Comparison of ENCODE assay signal across 8 cellular contexts in genomic region chr11:118618115-118618990, GRCh38. TPM values are rescaled to one million over a fixed set of nuclear protein-coding genes. Genes with fewer than 3 reads are reported as not detected.
DNase-seq lines count a peak whose midpoint lies in the region; ATAC-seq and TF ChIP-seq lines count a peak whose summit lies in the region.

No MANE protein-coding gene starts in this region.

- H3K27me3 Mint-ChIP-seq in natural killer cell (ENCODE audit: low read depth in 2 of 2), result peaks cover 0 to 12% of the 10 kb centered on the region in 2 donors

- TF ChIP-seq POLR2A in adrenal gland (IDR thresholded peaks at IDR 0.05) (no peak), prostate gland (IDR thresholded peaks at IDR 0.05) (no peak)

- peaks cover 7 to 8% of the 10 kb centered on the region in 2 donors for H3K4me1 Mint-ChIP-seq in natural killer cell

- intact Hi-C loops in adrenal gland (cut with DNase I), result no loop called here
- intact Hi-C loops in cardiac septum (cut with DNase I), result no loop called here
- intact Hi-C loops in prostate gland (cut with DNase I), result no loop called here
- intact Hi-C loops in natural killer cell (cut with micrococcal nuclease), result no loop called here

- H3K9me3 ChIP-seq in adrenal gland (replicated peaks in 1 of 3) (no peaks in the 10 kb centered on the region), prostate gland (no peaks in the 10 kb centered on the region)

- no peaks in the 10 kb centered on the region for H3K9me3 Mint-ChIP-seq in natural killer cell

- no peaks in the 10 kb centered on the region for H3K27me3 ChIP-seq in adrenal gland
- no peaks in the 10 kb centered on the region for H3K27me3 ChIP-seq in prostate gland (replicated peaks; ENCODE audit: insufficient read depth)

- H3K4me3 ChIP-seq in adrenal gland (no peak overlapping the region), prostate gland (no peak overlapping the region)

- H3K36me3 ChIP-seq in adrenal gland (replicated peaks in 1 of 2) (peaks cover 0 to 25% of the 10 kb centered on the region in 2 donors), prostate gland (no peaks in the 10 kb centered on the region)

- H3K4me3 Mint-ChIP-seq in natural killer cell, result no peak overlapping the region

- no peak overlapping the region for H3K27ac Mint-ChIP-seq in natural killer cell

- WGBS in adrenal gland, 4 donors, result 59 to 68% (median 65%) methylated on average over 11 of the region's 11 CpGs
- WGBS in prostate gland, result 20% methylated on average over 11 of the region's 11 CpGs

- no peaks in the 10 kb centered on the region for H3K36me3 Mint-ChIP-seq in natural killer cell

- H3K4me1 ChIP-seq in adrenal gland (replicated peaks in 1 of 2) (peaks cover 33 to 59% of the 10 kb centered on the region in 2 donors), prostate gland (replicated peaks) (peaks cover 20% of the 10 kb centered on the region)

- H3K27ac ChIP-seq in adrenal gland (peak overlapping the region in 4 of 5 donors; percentile 30 to 91 (median 81)), prostate gland (peak overlapping the region; percentile 83 to 87)

- ATAC-seq in natural killer cell, result no peak
- ATAC-seq in HG02884 (IDR thresholded peaks at IDR 0.05; ENCODE audit: unreplicated experiment), result no peak

- DNase-seq in DMS79 treated with DMSO at 0.1 percent for 48 hours (lab: John Stamatoyannopoulos, UW) (peak; percentile 87), adrenal gland (peak in 6 of 7 donors; percentile 49 to 89 (median 59)), cardiac septum (ENCODE audit: low spot score) (peak; percentile 79), prostate gland (ENCODE audit: low spot score) (peak; percentile 52), DMS53 (lab: John Stamatoyannopoulos, UW) (no peak), natural killer cell (no peak), NCI-H2171 (lab: John Stamatoyannopoulos, UW) (no peak)

- TF ChIP-seq CTCF in adrenal gland (IDR thresholded peaks at IDR 0.05) (no peak), prostate gland (IDR thresholded peaks at IDR 0.05) (no peak), natural killer cell (IDR thresholded peaks at IDR 0.05) (no peak)

RNA-seq across cellular contexts. Expression of gene PHLDB1, which starts 10.9 kb away (rescaled TPM):
- total RNA-seq in adrenal gland, result 100 to 1,000 TPM in 2 of 8 donors, 10 to 100 TPM in 6; 53.0 to 140 (median 80.2) TPM
- polyA plus RNA-seq in adrenal gland, result 100 to 1,000 TPM in 2 of 3 donors, 10 to 100 TPM in 1; 57.0 to 207 (median 103) TPM
- 155 TPM for total RNA-seq in cardiac septum
- 100 to 1,000 TPM in 1 of 2 donors, 10 to 100 TPM in 1; 74.5 to 113 TPM for total RNA-seq in prostate gland
- 1 to 10 TPM in 1 of 3 donors, under 1 TPM in 2; 0.75 to 1.1 (median 0.95) TPM for total RNA-seq in natural killer cell

RNA-seq across cellular contexts. Expression of gene ARCN1, which starts 46.1 kb away (rescaled TPM):
- total RNA-seq in adrenal gland (100 to 1,000 TPM in 4 of 8 donors, 10 to 100 TPM in 4; 81.9 to 254 (median 105) TPM), cardiac septum (118 TPM), prostate gland (100 to 1,000 TPM; 108 to 132 TPM), natural killer cell (10 to 100 TPM; 72.9 to 88.6 (median 88.4) TPM)
- 100 to 1,000 TPM in 1 of 3 donors, 10 to 100 TPM in 2; 42.6 to 274 (median 54.5) TPM for polyA plus RNA-seq in adrenal gland

RNA-seq across cellular contexts. Expression of gene IFT46, which starts 52.6 kb away (rescaled TPM):
- 10 to 100 TPM; 13.8 to 43.6 (median 25.7) TPM for total RNA-seq in adrenal gland
- polyA plus RNA-seq in adrenal gland, result 10 to 100 TPM; 29.6 to 39.9 (median 31.4) TPM
- total RNA-seq in cardiac septum, result 24.0 TPM
- total RNA-seq in prostate gland, result 10 to 100 TPM; 38.9 to 48.4 TPM
- total RNA-seq in natural killer cell, result 1 to 10 TPM; 7.2 to 9.8 (median 8.1) TPM

Comparison
In these comparisons a context has a peak if more than half of its experiments do, and no peak if none do; other contexts are left out.
1. DNase-seq: peak in DMS79 treated with DMSO at 0.1 percent for 48 hours (single experiment), adrenal gland (6 of 7), cardiac septum (single experiment) and prostate gland (single experiment); none in DMS53 (single experiment), natural killer cell (single experiment) and NCI-H2171 (single experiment).
2. RNA of gene PHLDB1, which starts 10.9 kb away (total RNA-seq): 155 TPM in cardiac septum (single experiment), 74.5 to 113 TPM in prostate gland and 53.0 to 140 TPM in adrenal gland; 0.75 to 1.1 TPM in natural killer cell; every median in the first group is over 10 times any median in the second.